ENCODE assay signal across 1 cellular context in the genomic region with DNA sequence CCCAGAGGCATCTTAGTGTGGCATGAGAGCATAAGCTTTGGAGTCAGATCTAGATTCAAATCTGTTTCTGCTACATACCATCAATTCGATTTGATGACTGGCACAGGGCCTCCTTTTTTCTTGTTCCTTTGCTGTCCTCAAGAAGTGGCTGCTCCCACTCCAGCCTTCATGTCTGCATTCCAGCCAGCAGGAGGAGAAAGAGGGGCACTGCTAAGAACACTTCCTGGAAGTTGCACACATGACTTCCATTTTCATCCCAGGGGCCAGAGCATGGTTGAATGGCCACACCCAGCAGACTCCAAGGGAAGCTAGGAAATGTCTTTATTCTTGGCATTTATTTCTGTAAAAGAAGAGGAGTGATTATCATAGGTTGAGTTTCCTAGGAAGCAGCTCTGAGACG.
TF ChIP-seq lines count a peak whose summit lies in the region.

No MANE protein-coding gene starts in this region.

TF ChIP-seq in GM23338, 12 proteins besides CTCF, POLR2A, EP300 and RAD21 (continued from another document):
- TF ChIP-seq, protein P1, sequence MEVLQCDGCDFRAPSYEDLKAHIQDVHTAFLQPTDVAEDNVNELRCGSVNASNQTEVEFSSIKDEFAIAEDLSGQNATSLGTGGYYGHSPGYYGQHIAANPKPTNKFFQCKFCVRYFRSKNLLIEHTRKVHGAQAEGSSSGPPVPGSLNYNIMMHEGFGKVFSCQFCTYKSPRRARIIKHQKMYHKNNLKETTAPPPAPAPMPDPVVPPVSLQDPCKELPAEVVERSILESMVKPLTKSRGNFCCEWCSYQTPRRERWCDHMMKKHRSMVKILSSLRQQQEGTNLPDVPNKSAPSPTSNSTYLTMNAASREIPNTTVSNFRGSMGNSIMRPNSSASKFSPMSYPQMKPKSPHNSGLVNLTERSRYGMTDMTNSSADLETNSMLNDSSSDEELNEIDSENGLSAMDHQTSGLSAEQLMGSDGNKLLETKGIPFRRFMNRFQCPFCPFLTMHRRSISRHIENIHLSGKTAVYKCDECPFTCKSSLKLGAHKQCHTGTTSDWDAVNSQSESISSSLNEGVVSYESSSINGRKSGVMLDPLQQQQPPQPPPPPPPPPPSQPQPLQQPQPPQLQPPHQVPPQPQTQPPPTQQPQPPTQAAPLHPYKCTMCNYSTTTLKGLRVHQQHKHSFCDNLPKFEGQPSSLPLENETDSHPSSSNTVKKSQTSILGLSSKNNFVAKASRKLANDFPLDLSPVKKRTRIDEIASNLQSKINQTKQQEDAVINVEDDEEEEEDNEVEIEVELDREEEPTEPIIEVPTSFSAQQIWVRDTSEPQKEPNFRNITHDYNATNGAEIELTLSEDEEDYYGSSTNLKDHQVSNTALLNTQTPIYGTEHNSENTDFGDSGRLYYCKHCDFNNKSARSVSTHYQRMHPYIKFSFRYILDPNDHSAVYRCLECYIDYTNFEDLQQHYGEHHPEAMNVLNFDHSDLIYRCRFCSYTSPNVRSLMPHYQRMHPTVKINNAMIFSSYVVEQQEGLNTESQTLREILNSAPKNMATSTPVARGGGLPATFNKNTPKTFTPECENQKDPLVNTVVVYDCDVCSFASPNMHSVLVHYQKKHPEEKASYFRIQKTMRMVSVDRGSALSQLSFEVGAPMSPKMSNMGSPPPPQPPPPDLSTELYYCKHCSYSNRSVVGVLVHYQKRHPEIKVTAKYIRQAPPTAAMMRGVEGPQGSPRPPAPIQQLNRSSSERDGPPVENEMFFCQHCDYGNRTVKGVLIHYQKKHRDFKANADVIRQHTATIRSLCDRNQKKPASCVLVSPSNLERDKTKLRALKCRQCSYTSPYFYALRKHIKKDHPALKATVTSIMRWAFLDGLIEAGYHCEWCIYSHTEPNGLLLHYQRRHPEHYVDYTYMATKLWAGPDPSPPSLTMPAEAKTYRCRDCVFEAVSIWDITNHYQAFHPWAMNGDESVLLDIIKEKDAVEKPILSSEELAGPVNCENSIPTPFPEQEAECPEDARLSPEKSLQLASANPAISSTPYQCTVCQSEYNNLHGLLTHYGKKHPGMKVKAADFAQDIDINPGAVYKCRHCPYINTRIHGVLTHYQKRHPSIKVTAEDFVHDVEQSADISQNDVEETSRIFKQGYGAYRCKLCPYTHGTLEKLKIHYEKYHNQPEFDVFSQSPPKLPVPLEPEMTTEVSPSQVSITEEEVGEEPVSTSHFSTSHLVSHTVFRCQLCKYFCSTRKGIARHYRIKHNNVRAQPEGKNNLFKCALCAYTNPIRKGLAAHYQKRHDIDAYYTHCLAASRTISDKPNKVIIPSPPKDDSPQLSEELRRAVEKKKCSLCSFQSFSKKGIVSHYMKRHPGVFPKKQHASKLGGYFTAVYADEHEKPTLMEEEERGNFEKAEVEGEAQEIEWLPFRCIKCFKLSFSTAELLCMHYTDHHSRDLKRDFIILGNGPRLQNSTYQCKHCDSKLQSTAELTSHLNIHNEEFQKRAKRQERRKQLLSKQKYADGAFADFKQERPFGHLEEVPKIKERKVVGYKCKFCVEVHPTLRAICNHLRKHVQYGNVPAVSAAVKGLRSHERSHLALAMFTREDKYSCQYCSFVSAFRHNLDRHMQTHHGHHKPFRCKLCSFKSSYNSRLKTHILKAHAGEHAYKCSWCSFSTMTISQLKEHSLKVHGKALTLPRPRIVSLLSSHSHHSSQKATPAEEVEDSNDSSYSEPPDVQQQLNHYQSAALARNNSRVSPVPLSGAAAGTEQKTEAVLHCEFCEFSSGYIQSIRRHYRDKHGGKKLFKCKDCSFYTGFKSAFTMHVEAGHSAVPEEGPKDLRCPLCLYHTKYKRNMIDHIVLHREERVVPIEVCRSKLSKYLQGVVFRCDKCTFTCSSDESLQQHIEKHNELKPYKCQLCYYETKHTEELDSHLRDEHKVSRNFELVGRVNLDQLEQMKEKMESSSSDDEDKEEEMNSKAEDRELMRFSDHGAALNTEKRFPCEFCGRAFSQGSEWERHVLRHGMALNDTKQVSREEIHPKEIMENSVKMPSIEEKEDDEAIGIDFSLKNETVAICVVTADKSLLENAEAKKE (CRISPR knock-in tag; IDR thresholded peaks at IDR 0.05), result no peak
